Comparison of ENCODE assay signal across 17 cellular contexts in genomic region chr7:140691368-140692045, GRCh38. TPM values are rescaled to one million over a fixed set of nuclear protein-coding genes. Genes with fewer than 3 reads are reported as not detected.
"Had no signal": no experiment of that assay in that cellular context is flagged by ENCODE, and none has a peak within 500 bp of the region (broad histone marks: within the 10 kb centered on the region; RNA-seq: fewer than 3 reads in every experiment).

No MANE protein-coding gene starts in this region.

- H3K4me3 ChIP-seq: breast epithelium, dorsolateral prefrontal cortex, esophagus muscularis mucosa had no signal

- H3K27ac Mint-ChIP-seq: activated B cell treated with CpG ODN at 0.5 μM for 24 hours; activated CD4-positive, alpha-beta T cell treated with anti-CD3 and anti-CD28 coated beads, Interleukin-2, amount 10 ng/mL, durations not matched to agents 7 days and 5 days; activated naive CD8-positive, alpha-beta T cell treated with anti-CD3 and anti-CD28 coated beads, Interleukin-2, amount 10 ng/mL, durations not matched to agents 7 days and 5 days had no signal

- H3K27me3 Mint-ChIP-seq: activated B cell treated with CpG ODN at 0.5 μM for 24 hours; activated CD4-positive, alpha-beta T cell treated with anti-CD3 and anti-CD28 coated beads, Interleukin-2, amount 10 ng/mL, durations not matched to agents 7 days and 5 days; activated naive CD8-positive, alpha-beta T cell treated with anti-CD3 and anti-CD28 coated beads, Interleukin-2, amount 10 ng/mL, durations not matched to agents 7 days and 5 days; activated T-cell treated with anti-CD3 and anti-CD28 coated beads, Interleukin-2, amount 50 U/mL, for 24 hours; stimulated activated naive B cell treated with anti-CD40 and anti-IgM and Interleukin-4, amounts not matched to agents 10 μg/mL and 1 μg/mL and 100 μg/mL, for 72 hours had no signal

- H3K4me3 Mint-ChIP-seq: activated B cell treated with CpG ODN at 0.5 μM for 24 hours; activated CD4-positive, alpha-beta T cell treated with anti-CD3 and anti-CD28 coated beads, Interleukin-2, amount 10 ng/mL, durations not matched to agents 7 days and 5 days; activated naive CD8-positive, alpha-beta T cell treated with anti-CD3 and anti-CD28 coated beads, Interleukin-2, amount 10 ng/mL, durations not matched to agents 7 days and 5 days; activated T-cell treated with anti-CD3 and anti-CD28 coated beads, Interleukin-2, amount 50 U/mL, for 24 hours; stimulated activated naive B cell treated with anti-CD40 and anti-IgM and Interleukin-4, amounts not matched to agents 10 μg/mL and 1 μg/mL and 100 μg/mL, for 72 hours had no signal

- ATAC-seq: left ventricle myocardium superior; right cardiac atrium; SK-N-SH treated with all-trans-retinoic acid at 6 μM for 48 hours; stimulated activated naive B cell treated with anti-CD40 and anti-IgM and Interleukin-4, amounts not matched to agents 10 μg/mL and 1 μg/mL and 100 μg/mL, for 72 hours had no signal

- H3K27me3 ChIP-seq: breast epithelium, dorsolateral prefrontal cortex, esophagus muscularis mucosa, neutrophil had no signal

- DNase-seq: activated B cell treated with CpG ODN at 0.5 μM for 24 hours; activated CD4-positive, alpha-beta T cell treated with anti-CD3 and anti-CD28 coated beads, Interleukin-2, amount 10 ng/mL, durations not matched to agents 7 days and 5 days; activated effector memory CD4-positive, alpha-beta T cell treated with Interleukin-2 at 50 U/mL for 16 hours; activated naive CD8-positive, alpha-beta T cell treated with anti-CD3 and anti-CD28 coated beads, Interleukin-2, amount 10 ng/mL, durations not matched to agents 7 days and 5 days; activated T-cell treated with anti-CD3 and anti-CD28 coated beads, Interleukin-2, amount 50 U/mL, for 24 hours; anterior cingulate cortex; left ventricle myocardium superior; small intestine; stimulated activated naive B cell treated with anti-CD40 and anti-IgM and Interleukin-4, amounts not matched to agents 10 μg/mL and 1 μg/mL and 100 μg/mL, for 72 hours; trophoblast cell had no signal

- H3K27ac ChIP-seq: breast epithelium, dorsolateral prefrontal cortex, esophagus muscularis mucosa, neutrophil had no signal

- H3K4me1 ChIP-seq: breast epithelium had no signal

- H3K9me3 Mint-ChIP-seq: activated B cell treated with CpG ODN at 0.5 μM for 24 hours; activated CD4-positive, alpha-beta T cell treated with anti-CD3 and anti-CD28 coated beads, Interleukin-2, amount 10 ng/mL, durations not matched to agents 7 days and 5 days; activated naive CD8-positive, alpha-beta T cell treated with anti-CD3 and anti-CD28 coated beads, Interleukin-2, amount 10 ng/mL, durations not matched to agents 7 days and 5 days; activated T-cell treated with anti-CD3 and anti-CD28 coated beads, Interleukin-2, amount 50 U/mL, for 24 hours; stimulated activated naive B cell treated with anti-CD40 and anti-IgM and Interleukin-4, amounts not matched to agents 10 μg/mL and 1 μg/mL and 100 μg/mL, for 72 hours had no signal

RNA-seq across cellular contexts. Expression of gene DENND2A, which starts 50.9 kb away (rescaled TPM):
- total RNA-seq: activated B cell treated with CpG ODN at 0.5 μM for 24 hours; activated CD4-positive, alpha-beta T cell treated with anti-CD3 and anti-CD28 coated beads, Interleukin-2, amount 10 ng/mL, durations not matched to agents 7 days and 5 days; activated naive CD8-positive, alpha-beta T cell treated with anti-CD3 and anti-CD28 coated beads, Interleukin-2, amount 10 ng/mL, durations not matched to agents 7 days and 5 days; T-helper 1 cell treated with Interleukin-12 subunit alpha and Interleukin-12 subunit beta and Interleukin-4 antibody, amounts not matched to agents 30 ng/mL and 1 ng/mL, for 36 hours had no signal
